ENCODE assay signal across 8 cellular contexts in genomic region chr2:183079335-183079775, GRCh38. TPM values are rescaled to one million over a fixed set of nuclear protein-coding genes. Genes with fewer than 3 reads are reported as not detected.
A peak's percentile ranks its signal among the peaks of the same experiment; 100 is the strongest.
DNase-seq lines count a peak whose midpoint lies in the region; ATAC-seq, FAIRE-seq and TF ChIP-seq lines count a peak whose summit lies in the region.

No MANE protein-coding gene starts in this region.

- CTCF ChIA-PET in H1 (lab: Charles Lee; ENCODE audit: partially characterized antibody): interaction anchor here (1.0 to 4.7 kb wide), 7 partner anchors 10 to 45 kb away, joined by 3 to 30 read pairs (median 3); partner anchors contain the start of genes NCKAP1 and NUP35

- H3K23ac ChIP-seq in H1 (ENCODE audit: insufficient read length): no peak overlapping the region

- FAIRE-seq in H1 (lab: Jason Lieb, UNC): peak; percentile 69

- TF ChIP-seq POLR2A in H1 (IDR thresholded peaks at IDR 0.05; ENCODE audit: control extremely low read depth in 1 of 2, low read depth in 2 of 2, low read length in 2 of 2): no peak

- DNase-seq in Ammon's horn (ENCODE audit: low spot score) (peak; percentile 29), H1 (ENCODE audit: low read depth in 1 of 2, low spot score in 2 of 2) (no peak), islet precursor cell (no peak), NK-92 (lab: John Stamatoyannopoulos, UW; ENCODE audit: unreplicated experiment) (no peak)

- H3F3A ChIP-seq in OCI-LY1 (ENCODE audit: insufficient read depth, low read length): no peaks in the 10 kb centered on the region

- TF ChIP-seq CTCF in OCI-LY1 (IDR thresholded peaks at IDR 0.05; ENCODE audit: low read length): no peak
- TF ChIP-seq CTCF in H1 (IDR thresholded peaks at IDR 0.05; ENCODE audit: control extremely low read depth in 1 of 3, insufficient read depth in 1 of 3, low read depth in 1 of 3, low read length in 3 of 3): no peak
- no peak for TF ChIP-seq CTCF in nephron (IDR thresholded peaks at IDR 0.05; ENCODE audit: unreplicated experiment in 3 of 3)

- no peak overlapping the region for H2BK120ac ChIP-seq in H1 (replicated peaks; ENCODE audit: low read depth, low read length)

- H3K9ac ChIP-seq in OCI-LY1 (ENCODE audit: low read length) (peak overlapping the region; percentile 60; the same call in 1 of the 2 replicates), H1 (replicated peaks in 1 of 4; ENCODE audit: extremely low read depth in 1 of 4, low read depth in 3 of 4, low read length in 3 of 4) (peak overlapping the region in 2 of 4 experiments; percentile 9 to 15; a peak in 1 of 7 replicates)

- peaks cover 5% of the 10 kb centered on the region for H3K4me1 Mint-ChIP-seq in nephron

- H2AFZ ChIP-seq in OCI-LY1 (ENCODE audit: low read length): peak overlapping the region; percentile 98
- peak overlapping the region; percentile 96 for H2AFZ ChIP-seq in H1 (ENCODE audit: low read length)

- no peaks in the 10 kb centered on the region for H4K20me1 ChIP-seq in OCI-LY1 (ENCODE audit: insufficient read depth, low read length)
- H4K20me1 ChIP-seq in H1 (replicated peaks in 1 of 2; ENCODE audit: control insufficient read depth in 1 of 2, insufficient read depth in 2 of 2, low read length in 2 of 2): no peaks in the 10 kb centered on the region

- no peak overlapping the region for H3K4ac ChIP-seq in H1 (replicated peaks; ENCODE audit: insufficient read length, low read depth, low read length)

- H3K23me2 ChIP-seq in H1 (ENCODE audit: low read depth, low read length): peaks cover 6% of the 10 kb centered on the region

- H3K27ac Mint-ChIP-seq in nephron: peak overlapping the region; percentile 94 to 97 (median 95)

- no peak for TF ChIP-seq EP300 in H1 (IDR thresholded peaks at IDR 0.05; ENCODE audit: borderline replicate concordance in 1 of 2, low read depth in 2 of 2, low read length in 2 of 2)

- H3K18ac ChIP-seq in H1 (ENCODE audit: extremely low read depth, low read length): no peak overlapping the region

- H2BK5ac ChIP-seq in H1 (ENCODE audit: low read depth, low read length): peak overlapping the region; percentile 36; the same call in 1 of the 2 replicates

- H2BK12ac ChIP-seq in H1 (ENCODE audit: low read depth, low read length): no peak overlapping the region

- H3K27ac ChIP-seq in OCI-LY1 (ENCODE audit: low read depth, low read length, poor library complexity, severe bottlenecking): no peak overlapping the region
- no peak overlapping the region; the same call in 1 of the 2 replicates for H3K27ac ChIP-seq in H1 (ENCODE audit: low read depth, low read length)

- H3K9me2 ChIP-seq in OCI-LY1 (ENCODE audit: low read depth, low read length): no peaks in the 10 kb centered on the region

- H3K56ac ChIP-seq in H1 (replicated peaks; ENCODE audit: insufficient read length, low read depth, low read length): no peak overlapping the region

- no peak overlapping the region for H4K5ac ChIP-seq in H1 (ENCODE audit: insufficient read length, low read depth, low read length)

- no peak overlapping the region for H3K14ac ChIP-seq in H1 (ENCODE audit: insufficient read length)

- H3K79me1 ChIP-seq in H1 (ENCODE audit: low read depth, low read length): no peaks in the 10 kb centered on the region; the same call in 1 of the 2 replicates

- H3K4me2 ChIP-seq in OCI-LY1 (ENCODE audit: low read length): peak overlapping the region; percentile 98
- H3K4me2 ChIP-seq in H1 (ENCODE audit: insufficient read depth in 1 of 2, low read depth in 2 of 2, low read length in 2 of 2): peak overlapping the region; percentile 78 to 84

- no peak for TF ChIP-seq RAD21 in H1 (IDR thresholded peaks at IDR 0.05 in 1 of 2, conservative IDR thresholded peaks at IDR 0.05 in 1 of 2; ENCODE audit: low read depth in 2 of 2, low read length in 2 of 2)

- H3K27me3 ChIP-seq in OCI-LY1 (ENCODE audit: insufficient read depth, low read length) (no peaks in the 10 kb centered on the region), H1 (replicated peaks in 1 of 4; ENCODE audit: control insufficient read depth in 3 of 4, extremely low read depth in 1 of 4, insufficient read depth in 3 of 4, low read length in 3 of 4) (no peaks in the 10 kb centered on the region)

- ATAC-seq in GM19438 (IDR thresholded peaks at IDR 0.05; ENCODE audit: low read depth, unreplicated experiment): peak; percentile 14
- ATAC-seq in GM19328 (IDR thresholded peaks at IDR 0.05; ENCODE audit: unreplicated experiment): no peak

- POLR2A ChIA-PET in H1 (lab: Charles Lee; ENCODE audit: partially characterized antibody): interaction anchor here (0.6 to 1.6 kb wide), 8 partner anchors 10 to 130 kb away, joined by 3 to 9 read pairs (median 4); partner anchors contain the start of gene NUP35

- no peaks in the 10 kb centered on the region for H3K9me3 Mint-ChIP-seq in nephron

- peak overlapping the region; percentile 2 for H4K91ac ChIP-seq in H1 (replicated peaks; ENCODE audit: insufficient read length, low read length)

- H3K36me3 Mint-ChIP-seq in nephron (ENCODE audit: low read depth): no peaks in the 10 kb centered on the region

- WGBS in H1 (ENCODE audit: extremely low coverage in 1 of 2, insufficient coverage in 1 of 2, insufficient read length in 1 of 2, insufficient replicate concordance in 2 of 2, low coverage in 1 of 2, low lambda C conversion rate in 2 of 2, missing lambda C conversion rate in 1 of 2), 2 experiments: 83% methylated on average over 8 of the region's 8 CpGs; no CpG with 5 or more reads in 1 of the 2 experiments

- H3K36me3 ChIP-seq in OCI-LY1 (ENCODE audit: insufficient read depth, low read length) (no peaks in the 10 kb centered on the region), H1 (ENCODE audit: control insufficient read depth in 2 of 4, insufficient read depth in 4 of 4, low read length in 3 of 4) (no peaks in the 10 kb centered on the region)

- H3K79me2 ChIP-seq in OCI-LY1 (ENCODE audit: insufficient read depth, low read length) (no peaks in the 10 kb centered on the region), H1 (ENCODE audit: control insufficient read depth in 1 of 2, insufficient read depth in 2 of 2, low read length in 2 of 2) (no peaks in the 10 kb centered on the region)

- no peaks in the 10 kb centered on the region for H3K27me3 Mint-ChIP-seq in nephron (ENCODE audit: low read depth)

- peak overlapping the region; percentile 81 for H3K4me3 ChIP-seq in OCI-LY1 (ENCODE audit: low read depth, low read length, poor library complexity, severe bottlenecking)
- peak overlapping the region; percentile 33 to 72 (median 65); a peak in 7 of 8 replicates for H3K4me3 ChIP-seq in H1 (ENCODE audit: extremely low read depth in 1 of 4, insufficient read depth in 2 of 4, low read depth in 3 of 4, low read length in 4 of 4)

- H2BK20ac ChIP-seq in H1 (ENCODE audit: low read length): no peak overlapping the region

- H2AK5ac ChIP-seq in H1 (ENCODE audit: low read depth, low read length): no peak overlapping the region

- no peak overlapping the region for H2BK15ac ChIP-seq in H1 (ENCODE audit: low read length)

- H3K4me3 Mint-ChIP-seq in nephron: peak overlapping the region; percentile 90 to 97 (median 92)

- no peak overlapping the region; the same call in 1 of the 2 replicates for H4K8ac ChIP-seq in H1 (ENCODE audit: extremely low read depth, insufficient read depth, low read length)

- H3K9me3 ChIP-seq in OCI-LY1 (ENCODE audit: low read length) (no peaks in the 10 kb centered on the region), H1 (ENCODE audit: insufficient read depth in 2 of 2, low read depth in 1 of 2, low read length in 1 of 2) (no peaks in the 10 kb centered on the region)

- H3K4me1 ChIP-seq in OCI-LY1 (ENCODE audit: insufficient read depth, low read length, severe bottlenecking) (peaks cover 16% of the 10 kb centered on the region), H1 (replicated peaks in 1 of 4; ENCODE audit: control insufficient read depth in 3 of 4, insufficient read depth in 4 of 4, low read length in 3 of 4) (peaks cover 0 to 10% (median 4%) of the 10 kb centered on the region in 4 experiments; a peak in 5 of 7 replicates)

TF ChIP-seq in H1, 55 proteins besides CTCF, POLR2A, EP300 and RAD21:
- TF ChIP-seq GTF2F1 (IDR thresholded peaks at IDR 0.05; ENCODE audit: borderline replicate concordance, low read depth, low read length) (no peak), SAP30 (IDR thresholded peaks at IDR 0.05; ENCODE audit: insufficient read depth, insufficient replicate concordance, low read length) (no peak)
TF ChIP-seq in H1: peak in this region for 0.

RNA-seq across cellular contexts. Expression of gene DUSP19, which starts 0.8 kb away (rescaled TPM):
- 2.1 and 2.3 TPM in 2 replicates for total RNA-seq in H1 (2021; fragmentation: NEBNext Ultra II Directional; extraction: Animal tissue kit (Norgen Biotek cat#: 25700))
- 0.53 and 0.73 TPM in 2 replicates for polyA plus RNA-seq in H1 (2011; rRNA removed)
- polyA plus RNA-seq in H1 (2011; cell fraction: cytosol; rRNA removed): 0.71 TPM
- polyA plus RNA-seq in H1 (2011; cell fraction: nucleus; rRNA removed): 1.1 TPM
- polyA plus RNA-seq in H1 (2012, experiment 1 of 2): 0.42 to 1.7 TPM (median 0.61 TPM) in 4 replicates
- 0.09 TPM for polyA plus RNA-seq in H1 (2012, experiment 2 of 2)
- polyA plus RNA-seq in H1 (2013, experiment 1 of 2): 0.91 TPM
- polyA plus RNA-seq in H1 (2013, experiment 2 of 2): 0.74 TPM
- polyA minus RNA-seq in H1 (2011; rRNA and poly(A)+ RNA removed): 1.3 and 1.5 TPM in 2 replicates
- polyA minus RNA-seq in H1 (2011; cell fraction: cytosol; rRNA and poly(A)+ RNA removed): 0.81 TPM
- polyA minus RNA-seq in H1 (2011; cell fraction: nucleus; rRNA and poly(A)+ RNA removed): 2.2 TPM

RNA-seq across cellular contexts. Expression of gene NCKAP1, which starts 41.1 kb away (rescaled TPM):
- 153 and 173 TPM in 2 replicates for total RNA-seq in H1 (2021; fragmentation: NEBNext Ultra II Directional; extraction: Animal tissue kit (Norgen Biotek cat#: 25700))
- polyA plus RNA-seq in H1 (2011; rRNA removed): 48.5 and 90.8 TPM in 2 replicates
- 86.9 TPM for polyA plus RNA-seq in H1 (2011; cell fraction: cytosol; rRNA removed)
- polyA plus RNA-seq in H1 (2011; cell fraction: nucleus; rRNA removed): 26.9 TPM
- polyA plus RNA-seq in H1 (2012, experiment 1 of 2): 70.8 to 102 TPM (median 91.1 TPM) in 4 replicates
- polyA plus RNA-seq in H1 (2012, experiment 2 of 2): 7.8 TPM
- polyA plus RNA-seq in H1 (2013, experiment 1 of 2): 71.3 TPM
- 74.7 TPM for polyA plus RNA-seq in H1 (2013, experiment 2 of 2)
- 126 and 193 TPM in 2 replicates for polyA minus RNA-seq in H1 (2011; rRNA and poly(A)+ RNA removed)
- polyA minus RNA-seq in H1 (2011; cell fraction: cytosol; rRNA and poly(A)+ RNA removed): 68.0 TPM
- polyA minus RNA-seq in H1 (2011; cell fraction: nucleus; rRNA and poly(A)+ RNA removed): 138 TPM

RNA-seq across cellular contexts. Expression of gene NUP35, which starts 44.9 kb away (rescaled TPM):
- 48.5 and 48.7 TPM in 2 replicates for total RNA-seq in H1 (2021; fragmentation: NEBNext Ultra II Directional; extraction: Animal tissue kit (Norgen Biotek cat#: 25700))
- 18.0 and 30.7 TPM in 2 replicates for polyA plus RNA-seq in H1 (2011; rRNA removed)
- polyA plus RNA-seq in H1 (2011; cell fraction: cytosol; rRNA removed): 28.3 TPM
- polyA plus RNA-seq in H1 (2011; cell fraction: nucleus; rRNA removed): 31.7 TPM
- polyA plus RNA-seq in H1 (2012, experiment 1 of 2): 34.0 to 47.7 TPM (median 36.3 TPM) in 4 replicates
- 4.0 TPM for polyA plus RNA-seq in H1 (2012, experiment 2 of 2)
- 29.5 TPM for polyA plus RNA-seq in H1 (2013, experiment 1 of 2)
- 30.2 TPM for polyA plus RNA-seq in H1 (2013, experiment 2 of 2)
- 53.0 and 68.4 TPM in 2 replicates for polyA minus RNA-seq in H1 (2011; rRNA and poly(A)+ RNA removed)
- polyA minus RNA-seq in H1 (2011; cell fraction: cytosol; rRNA and poly(A)+ RNA removed): 23.9 TPM
- 106 TPM for polyA minus RNA-seq in H1 (2011; cell fraction: nucleus; rRNA and poly(A)+ RNA removed)
